Comparison of ENCODE assay signal across 28 cellular contexts in the genomic region with DNA sequence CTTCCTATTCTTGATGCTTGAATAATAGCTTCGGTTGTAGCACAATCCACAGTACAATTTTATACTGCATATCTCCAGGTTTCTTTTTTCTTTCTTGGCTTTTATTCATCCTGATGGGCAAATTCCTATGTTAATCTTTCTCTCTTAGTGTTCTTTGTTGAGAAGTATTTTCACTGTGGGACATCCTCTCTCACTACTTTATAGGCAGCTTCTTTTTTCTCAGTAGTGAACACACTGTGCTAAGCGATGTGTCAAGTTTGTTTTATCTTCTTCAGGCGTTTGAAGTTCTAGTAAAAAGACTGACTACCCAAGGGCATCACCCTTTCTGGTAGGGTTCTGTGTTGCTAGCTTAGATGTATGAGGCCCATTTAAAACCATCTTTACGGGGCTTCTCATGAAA.
"Had no signal": no experiment of that assay in that cellular context is flagged by ENCODE, and none has a peak within 500 bp of the region (broad histone marks: within the 10 kb centered on the region; RNA-seq: fewer than 3 reads in every experiment).

No MANE protein-coding gene starts in this region.

- H3K79me2 ChIP-seq: parathyroid adenoma had no signal

- H2AFZ ChIP-seq: parathyroid adenoma had no signal

- H3K27ac ChIP-seq: ovary, parathyroid adenoma, psoas muscle, right lobe of liver, sigmoid colon, stomach, transverse colon, upper lobe of right lung, uterus had no signal

- DNase-seq: naive thymus-derived CD8-positive, alpha-beta T cell; nephron progenitor cell; occipital lobe; ovary; posterior cingulate gyrus; psoas muscle; right cardiac atrium; right lobe of liver; sigmoid colon; small intestine; stimulated activated CD4-positive, alpha-beta T cell treated with anti-CD3 and anti-CD28 coated beads, Interleukin-15, amount 100 ng/mL, for 24 hours; stimulated activated CD4-positive, alpha-beta T cell treated with anti-CD3 and anti-CD28 coated beads, Interleukin-2, amount 100 ng/mL, for 24 hours; stimulated activated CD4-positive, alpha-beta T cell treated with anti-CD3 and anti-CD28 coated beads, Interleukin-2, amount 100 ng/mL, for 48 hours; stimulated activated CD4-positive, alpha-beta T cell treated with anti-CD3 and anti-CD28 coated beads, Interleukin-4, amount 100 ng/mL, for 24 hours; stimulated activated naive B cell treated with anti-CD40 and anti-IgM and Interleukin-4, amounts not matched to agents 10 μg/mL and 1 μg/mL and 100 μg/mL, for 72 hours; stimulated activated naive CD4-positive, alpha-beta T cell treated with Interleukin-2 at 50 U/mL for 16 hours; stomach; tibial artery; transverse colon; upper lobe of right lung; uterus had no signal

- H3K36me3 Mint-ChIP-seq: natural killer cell treated with Interleukin-12 subunit alpha and Interleukin-12 subunit beta and Interleukin-15 and Interleukin-18, amount 100 ng/mL, for 72 hours; stimulated activated effector memory CD8-positive, alpha-beta T cell treated with anti-CD3 and anti-CD28 coated beads, Interleukin-12 subunit alpha, Interleukin-12 subunit beta, amount 100 ng/mL, for 72 hours; stimulated activated naive B cell treated with anti-CD40 and anti-IgM and Interleukin-4, amounts not matched to agents 10 μg/mL and 1 μg/mL and 100 μg/mL, for 72 hours; type B pancreatic cell had no signal

- H3K9ac ChIP-seq: parathyroid adenoma had no signal

- H3K4me3 ChIP-seq: ovary, psoas muscle, right lobe of liver, sigmoid colon, stomach, tibial artery, transverse colon, upper lobe of right lung, uterus had no signal

- H3K4me3 Mint-ChIP-seq: naive thymus-derived CD8-positive, alpha-beta T cell; natural killer cell treated with Interleukin-12 subunit alpha and Interleukin-12 subunit beta and Interleukin-15 and Interleukin-18, amount 100 ng/mL, for 72 hours; nephron progenitor cell; neural crest cell; stimulated activated effector memory CD8-positive, alpha-beta T cell treated with anti-CD3 and anti-CD28 coated beads, Interleukin-12 subunit alpha, Interleukin-12 subunit beta, amount 100 ng/mL, for 72 hours; stimulated activated naive B cell treated with anti-CD40 and anti-IgM and Interleukin-4, amounts not matched to agents 10 μg/mL and 1 μg/mL and 100 μg/mL, for 72 hours; stimulated activated naive CD8-positive, alpha-beta T cell treated with anti-CD3 and anti-CD28 coated beads, Interleukin-15, Interleukin-2, amounts not matched to agents 100 ng/mL and 50 ng/mL, for 24 hours; type B pancreatic cell had no signal

- ATAC-seq: naive thymus-derived CD8-positive, alpha-beta T cell; natural killer cell treated with Interleukin-12 subunit alpha and Interleukin-12 subunit beta and Interleukin-15 and Interleukin-18, amount 100 ng/mL, for 72 hours; psoas muscle; right cardiac atrium; right lobe of liver; stimulated activated effector memory CD8-positive, alpha-beta T cell treated with anti-CD3 and anti-CD28 coated beads, Interleukin-12 subunit alpha, Interleukin-12 subunit beta, amount 100 ng/mL, for 72 hours; stimulated activated naive B cell treated with anti-CD40 and anti-IgM and Interleukin-4, amounts not matched to agents 10 μg/mL and 1 μg/mL and 100 μg/mL, for 72 hours; upper lobe of right lung had no signal

- H3K36me3 ChIP-seq: ovary, right lobe of liver, sigmoid colon, stomach, transverse colon, upper lobe of right lung, uterus had no signal

- FAIRE-seq: small intestine had no signal

- H3K4me1 Mint-ChIP-seq: naive thymus-derived CD8-positive, alpha-beta T cell; stimulated activated effector memory CD8-positive, alpha-beta T cell treated with anti-CD3 and anti-CD28 coated beads, Interleukin-12 subunit alpha, Interleukin-12 subunit beta, amount 100 ng/mL, for 72 hours; stimulated activated naive B cell treated with anti-CD40 and anti-IgM and Interleukin-4, amounts not matched to agents 10 μg/mL and 1 μg/mL and 100 μg/mL, for 72 hours had no signal

- H3K27me3 ChIP-seq: ovary, right lobe of liver, sigmoid colon, stomach, tibial artery, transverse colon, upper lobe of right lung, uterus had no signal

- H3K27me3 Mint-ChIP-seq: natural killer cell treated with Interleukin-12 subunit alpha and Interleukin-12 subunit beta and Interleukin-15 and Interleukin-18, amount 100 ng/mL, for 72 hours; progenitor cell of endocrine pancreas; stimulated activated naive B cell treated with anti-CD40 and anti-IgM and Interleukin-4, amounts not matched to agents 10 μg/mL and 1 μg/mL and 100 μg/mL, for 72 hours; stimulated activated naive CD8-positive, alpha-beta T cell treated with anti-CD3 and anti-CD28 coated beads, Interleukin-15, Interleukin-2, amounts not matched to agents 100 ng/mL and 50 ng/mL, for 24 hours; type B pancreatic cell had no signal

- H3K4me1 ChIP-seq: parathyroid adenoma, psoas muscle, right lobe of liver, sigmoid colon, transverse colon, upper lobe of right lung, uterus had no signal

- H3K9me3 ChIP-seq: ovary, upper lobe of right lung had no signal

- H3K27ac Mint-ChIP-seq: naive thymus-derived CD8-positive, alpha-beta T cell; natural killer cell treated with Interleukin-12 subunit alpha and Interleukin-12 subunit beta and Interleukin-15 and Interleukin-18, amount 100 ng/mL, for 72 hours; nephron progenitor cell; progenitor cell of endocrine pancreas; stimulated activated effector memory CD8-positive, alpha-beta T cell treated with anti-CD3 and anti-CD28 coated beads, Interleukin-12 subunit alpha, Interleukin-12 subunit beta, amount 100 ng/mL, for 72 hours; stimulated activated naive B cell treated with anti-CD40 and anti-IgM and Interleukin-4, amounts not matched to agents 10 μg/mL and 1 μg/mL and 100 μg/mL, for 72 hours; stimulated activated naive CD8-positive, alpha-beta T cell treated with anti-CD3 and anti-CD28 coated beads, Interleukin-15, Interleukin-2, amounts not matched to agents 100 ng/mL and 50 ng/mL, for 24 hours; type B pancreatic cell had no signal
